In genomic region chr11:66718320-66718971, GRCh38 we compare ENCODE assay signal across 11 cellular contexts. TPM values are rescaled to one million over a fixed set of nuclear protein-coding genes. Genes with fewer than 3 reads are reported as not detected.
DNase-seq lines count a peak whose midpoint lies in the region; ATAC-seq, FAIRE-seq and TF ChIP-seq lines count a peak whose summit lies in the region.
"Had no signal": no experiment of that assay in that cellular context is flagged by ENCODE, and none has a peak within 500 bp of the region (broad histone marks: within the 10 kb centered on the region; RNA-seq: fewer than 3 reads in every experiment).

No MANE protein-coding gene starts in this region.

- peak overlapping the region; percentile 81 for H3K18ac ChIP-seq in H1 (ENCODE audit: extremely low read depth, low read length)

- peak overlapping the region in 3 of 4 experiments; percentile 3 to 34 (median 10); a peak in 2 of 8 replicates for H3K4me3 ChIP-seq in H1 (ENCODE audit: extremely low read depth in 1 of 4, insufficient read depth in 2 of 4, low read depth in 3 of 4, low read length in 4 of 4)
- peak overlapping the region; percentile 10 for H3K4me3 ChIP-seq in lower lobe of right lung

- H3K79me1 ChIP-seq in H1 (ENCODE audit: low read depth, low read length), result peaks cover 16% of the 10 kb centered on the region

- H2BK120ac ChIP-seq in H1 (replicated peaks; ENCODE audit: low read depth, low read length), result no peak overlapping the region

- H4K91ac ChIP-seq in H1 (replicated peaks; ENCODE audit: insufficient read length, low read length), result no peak overlapping the region

- H3K27ac Mint-ChIP-seq in type B pancreatic cell, result peak overlapping the region; percentile 98

- H4K5ac ChIP-seq in H1 (ENCODE audit: insufficient read length, low read depth, low read length), result no peak overlapping the region

- peaks cover 12 to 34% (median 28%) of the 10 kb centered on the region in 4 experiments for H3K4me1 ChIP-seq in H1 (replicated peaks in 1 of 4; ENCODE audit: control insufficient read depth in 3 of 4, insufficient read depth in 4 of 4, low read length in 3 of 4)
- H3K4me1 ChIP-seq in lower lobe of right lung, result peaks cover 6% of the 10 kb centered on the region

- POLR2A ChIA-PET in H1 (lab: Charles Lee; ENCODE audit: partially characterized antibody), result interaction anchor here (0.9 to 2.0 kb wide), 4 partner anchors 9 to 125 kb away, joined by 3 to 5 read pairs (median 4); no protein-coding TSS in a partner anchor

- H3K27ac ChIP-seq in H1 (ENCODE audit: low read depth, low read length) (no peak overlapping the region; the same call in 1 of the 2 replicates), lower lobe of right lung (no peak overlapping the region)
- H3K27ac ChIP-seq: brain microvascular endothelial cell had no signal

- no peak overlapping the region for H2AK5ac ChIP-seq in H1 (ENCODE audit: low read depth, low read length)

- DNase-seq in NCI-H1417 treated with DMSO at 0.1 percent for 48 hours (lab: John Stamatoyannopoulos, UW) (peak; percentile 32), H1 (ENCODE audit: low read depth in 1 of 2, low spot score in 2 of 2) (peak in 1 of 2 experiments; percentile 62), lower lobe of right lung (peak; percentile 66), type B pancreatic cell (ENCODE audit: extremely low spot score, unreplicated experiment) (no peak), NCI-H82 treated with DMSO at 0.1 percent for 48 hours (lab: John Stamatoyannopoulos, UW; ENCODE audit: unreplicated experiment) (no peak), left ventricle myocardium superior (no peak)
- DNase-seq in stimulated activated CD4-positive, alpha-beta T cell treated with anti-CD3 and anti-CD28 coated beads, Interleukin-1b, Interleukin-23, amount 100 ng/mL, for 48 hours, result no peak
- DNase-seq: brain microvascular endothelial cell, NCI-H1694 treated with DMSO at 0.1 percent for 48 hours had no signal

- H3K36me3 ChIP-seq in H1 (ENCODE audit: control insufficient read depth in 2 of 4, insufficient read depth in 4 of 4, low read length in 3 of 4) (peaks cover 10 to 30% (median 25%) of the 10 kb centered on the region in 4 experiments), lower lobe of right lung (no peaks in the 10 kb centered on the region)
- H3K36me3 ChIP-seq: brain microvascular endothelial cell had no signal

- H2BK15ac ChIP-seq in H1 (ENCODE audit: low read length), result 0 out of 2 replicates have a peak overlapping the region, but pooled peaks have one; percentile 72

- no peaks in the 10 kb centered on the region for H3K9me3 ChIP-seq in H1 (ENCODE audit: insufficient read depth in 2 of 2, low read depth in 1 of 2, low read length in 1 of 2)
- H3K9me3 ChIP-seq in lower lobe of right lung, result no peaks in the 10 kb centered on the region

- no peaks in the 10 kb centered on the region for H3K27me3 Mint-ChIP-seq in type B pancreatic cell

- no peak for TF ChIP-seq CTCF in H1 (IDR thresholded peaks at IDR 0.05; ENCODE audit: control extremely low read depth in 1 of 3, insufficient read depth in 1 of 3, low read depth in 1 of 3, low read length in 3 of 3)
- TF ChIP-seq CTCF in lower lobe of right lung (IDR thresholded peaks at IDR 0.05), result peak; percentile 29
- TF ChIP-seq CTCF in type B pancreatic cell (conservative IDR thresholded peaks at IDR 0.05), result peak; percentile 19

- intact Hi-C loops in lower lobe of right lung (cut with DNase I), result no loop called here
- intact Hi-C loops in left ventricle myocardium superior (cut with micrococcal nuclease), result no loop called here

- H3K14ac ChIP-seq in H1 (ENCODE audit: insufficient read length), result no peak overlapping the region

- H3K4me3 Mint-ChIP-seq in type B pancreatic cell, result peak overlapping the region; percentile 87

- peaks cover 0 to 15% of the 10 kb centered on the region in 2 experiments; a peak in 1 of 4 replicates for H3K79me2 ChIP-seq in H1 (ENCODE audit: control insufficient read depth in 1 of 2, insufficient read depth in 2 of 2, low read length in 2 of 2)

- H3K27me3 ChIP-seq in H1 (replicated peaks in 1 of 4; ENCODE audit: control insufficient read depth in 3 of 4, extremely low read depth in 1 of 4, insufficient read depth in 3 of 4, low read length in 3 of 4), result no peaks in the 10 kb centered on the region
- H3K27me3 ChIP-seq in lower lobe of right lung (ENCODE audit: low read depth), result no peaks in the 10 kb centered on the region
- H3K27me3 ChIP-seq: brain microvascular endothelial cell had no signal

- no peak for TF ChIP-seq POLR2A in H1 (IDR thresholded peaks at IDR 0.05; ENCODE audit: control extremely low read depth in 1 of 2, low read depth in 2 of 2, low read length in 2 of 2)

- FAIRE-seq in H1 (lab: Jason Lieb, UNC), result no peak
- FAIRE-seq: D721Med had no signal

- CTCF ChIA-PET in H1 (lab: Charles Lee; ENCODE audit: partially characterized antibody), result interaction anchor here (0.7 to 1.2 kb wide), 4 partner anchors 36 to 300 kb away, joined by 3 to 7 read pairs (median 3); no protein-coding TSS in a partner anchor

- peak overlapping the region; percentile 43; the same call in 1 of the 2 replicates for H4K8ac ChIP-seq in H1 (ENCODE audit: extremely low read depth, insufficient read depth, low read length)

- H3K36me3 Mint-ChIP-seq in type B pancreatic cell, result peaks cover 8% of the 10 kb centered on the region

- TF ChIP-seq RAD21 in H1 (IDR thresholded peaks at IDR 0.05 in 1 of 2, conservative IDR thresholded peaks at IDR 0.05 in 1 of 2; ENCODE audit: low read depth in 2 of 2, low read length in 2 of 2), result 0 out of 4 replicates have a peak, but pooled peaks of 1 of the 2 experiments have one; percentile 1

- H3K4me1 Mint-ChIP-seq in type B pancreatic cell (ENCODE audit: unreplicated experiment), result peaks cover 29% of the 10 kb centered on the region

- H3K23me2 ChIP-seq in H1 (ENCODE audit: low read depth, low read length), result no peaks in the 10 kb centered on the region

- peak overlapping the region; percentile 34 to 55 for H3K4me2 ChIP-seq in H1 (ENCODE audit: insufficient read depth in 1 of 2, low read depth in 2 of 2, low read length in 2 of 2)

- H3K9ac ChIP-seq in H1 (replicated peaks in 1 of 4; ENCODE audit: extremely low read depth in 1 of 4, low read depth in 3 of 4, low read length in 3 of 4), result no peak overlapping the region

- ATAC-seq in lower lobe of right lung, result peak; percentile 89 to 91
- no peak for ATAC-seq in left ventricle myocardium superior
- ATAC-seq: Panc1 had no signal

- H3K23ac ChIP-seq in H1 (ENCODE audit: insufficient read length), result no peak overlapping the region

- H3K56ac ChIP-seq in H1 (replicated peaks; ENCODE audit: insufficient read length, low read depth, low read length), result no peak overlapping the region

- H2BK20ac ChIP-seq in H1 (ENCODE audit: low read length), result peak overlapping the region; percentile 72; the same call in 1 of the 2 replicates

- H2AFZ ChIP-seq in H1 (ENCODE audit: low read length), result no peak overlapping the region

- H2BK5ac ChIP-seq in H1 (ENCODE audit: low read depth, low read length), result peak overlapping the region; percentile 56; the same call in 1 of the 2 replicates

- no peaks in the 10 kb centered on the region for H3K9me3 Mint-ChIP-seq in type B pancreatic cell

- no peaks in the 10 kb centered on the region for H4K20me1 ChIP-seq in H1 (replicated peaks in 1 of 2; ENCODE audit: control insufficient read depth in 1 of 2, insufficient read depth in 2 of 2, low read length in 2 of 2)

- WGBS in H1 (ENCODE audit: extremely low coverage in 1 of 2, insufficient coverage in 1 of 2, insufficient read length in 1 of 2, insufficient replicate concordance in 2 of 2, low coverage in 1 of 2, low lambda C conversion rate in 2 of 2, missing lambda C conversion rate in 1 of 2), 2 experiments, result 55% methylated on average over 26 of the region's 26 CpGs; no CpG with 5 or more reads in 1 of the 2 experiments

- H3K4ac ChIP-seq in H1 (replicated peaks; ENCODE audit: insufficient read length, low read depth, low read length), result no peak overlapping the region

- H2BK12ac ChIP-seq in H1 (ENCODE audit: low read depth, low read length), result no peak overlapping the region

- TF ChIP-seq EP300 in H1 (IDR thresholded peaks at IDR 0.05; ENCODE audit: borderline replicate concordance in 1 of 2, low read depth in 2 of 2, low read length in 2 of 2), result no peak

TF ChIP-seq in H1, 55 proteins besides CTCF, POLR2A, EP300 and RAD21 (continues in another document):
- TF ChIP-seq HDAC2 (IDR thresholded peaks at IDR 0.05; ENCODE audit: borderline replicate concordance in 1 of 2, low read depth in 2 of 2, low read length in 2 of 2), result 0 out of 4 replicates have a peak, but pooled peaks of 1 of the 2 experiments have one; percentile 28
- TF ChIP-seq ASH2L (IDR thresholded peaks at IDR 0.05; ENCODE audit: low read length), result peak; percentile 61
- TF ChIP-seq CHD2 (IDR thresholded peaks at IDR 0.05; ENCODE audit: low read length), result no peak

RNA-seq across cellular contexts. Expression of gene SPTBN2, which starts 10.6 kb away (rescaled TPM):
- 69.0 and 71.4 TPM in 2 replicates for total RNA-seq in H1 (2021; fragmentation: NEBNext Ultra II Directional; extraction: Animal tissue kit (Norgen Biotek cat#: 25700))
- 19.1 and 25.9 TPM in 2 replicates for polyA plus RNA-seq in H1 (2011; rRNA removed)
- 22.8 TPM for polyA plus RNA-seq in H1 (2011; cell fraction: cytosol; rRNA removed)
- 87.4 TPM for polyA plus RNA-seq in H1 (2011; cell fraction: nucleus; rRNA removed)
- 33.8 to 72.3 TPM (median 66.2 TPM) in 4 replicates for polyA plus RNA-seq in H1 (2012, experiment 1 of 2)
- polyA plus RNA-seq in H1 (2012, experiment 2 of 2), result 35.6 TPM
- polyA plus RNA-seq in H1 (2013, experiment 1 of 2), result 24.5 TPM
- polyA plus RNA-seq in H1 (2013, experiment 2 of 2), result 25.1 TPM
- 37.3 and 37.6 TPM in 2 replicates for polyA minus RNA-seq in H1 (2011; rRNA and poly(A)+ RNA removed)
- 28.1 TPM for polyA minus RNA-seq in H1 (2011; cell fraction: cytosol; rRNA and poly(A)+ RNA removed)
- polyA minus RNA-seq in H1 (2011; cell fraction: nucleus; rRNA and poly(A)+ RNA removed), result 34.3 TPM
- total RNA-seq in lower lobe of right lung, result 6.4 TPM
- total RNA-seq in type B pancreatic cell (ENCODE audit: low replicate concordance), result 56.0 and 139 TPM in 2 replicates
- total RNA-seq in left ventricle myocardium superior, result 1.1 TPM

RNA-seq across cellular contexts. Expression of gene RBM4B, which starts 40.8 kb away (rescaled TPM):
- total RNA-seq in H1 (2021; fragmentation: NEBNext Ultra II Directional; extraction: Animal tissue kit (Norgen Biotek cat#: 25700)), result 27.5 and 30.6 TPM in 2 replicates
- polyA plus RNA-seq in H1 (2011; rRNA removed), result 19.2 and 30.5 TPM in 2 replicates
- polyA plus RNA-seq in H1 (2011; cell fraction: cytosol; rRNA removed), result 32.9 TPM
- polyA plus RNA-seq in H1 (2011; cell fraction: nucleus; rRNA removed), result 37.4 TPM
- 25.2 to 37.5 TPM (median 29.7 TPM) in 4 replicates for polyA plus RNA-seq in H1 (2012, experiment 1 of 2)
- 7.2 TPM for polyA plus RNA-seq in H1 (2012, experiment 2 of 2)
- 25.9 TPM for polyA plus RNA-seq in H1 (2013, experiment 1 of 2)
- polyA plus RNA-seq in H1 (2013, experiment 2 of 2), result 24.2 TPM
- 25.2 and 29.1 TPM in 2 replicates for polyA minus RNA-seq in H1 (2011; rRNA and poly(A)+ RNA removed)
- 11.6 TPM for polyA minus RNA-seq in H1 (2011; cell fraction: cytosol; rRNA and poly(A)+ RNA removed)
- 24.8 TPM for polyA minus RNA-seq in H1 (2011; cell fraction: nucleus; rRNA and poly(A)+ RNA removed)
- total RNA-seq in lower lobe of right lung, result 17.6 TPM
- total RNA-seq in type B pancreatic cell (ENCODE audit: low replicate concordance), result 25.2 and 49.1 TPM in 2 replicates
- 13.1 TPM for total RNA-seq in left ventricle myocardium superior

Comparison
In these comparisons a context has a peak if more than half of its experiments do, and no peak if none do; other contexts are left out.
1. DNase-seq: peak in NCI-H1417 treated with DMSO at 0.1 percent for 48 hours (single experiment) and lower lobe of right lung (single experiment); none in type B pancreatic cell (single experiment), stimulated activated CD4-positive, alpha-beta T cell treated with anti-CD3 and anti-CD28 coated beads, Interleukin-1b, Interleukin-23, amount 100 ng/mL, for 48 hours (single experiment), NCI-H82 treated with DMSO at 0.1 percent for 48 hours (single experiment) and left ventricle myocardium superior (single experiment).
2. CTCF ChIP-seq: peak in lower lobe of right lung (single experiment) and type B pancreatic cell (single experiment); none in H1 (0 of 3).